In genomic region chr3:127167315-127168043, GRCh38 we compare ENCODE assay signal across 24 cellular contexts. TPM values are rescaled to one million over a fixed set of nuclear protein-coding genes. Genes with fewer than 3 reads are reported as not detected.
"Had no signal": no experiment of that assay in that cellular context is flagged by ENCODE, and none has a peak within 500 bp of the region (broad histone marks: within the 10 kb centered on the region; RNA-seq: fewer than 3 reads in every experiment).

No MANE protein-coding gene starts in this region.

- H3K27ac Mint-ChIP-seq: activated naive CD4-positive, alpha-beta T cell treated with anti-CD3 and anti-CD28 coated beads for 36 hours; activated naive CD8-positive, alpha-beta T cell treated with anti-CD3 and anti-CD28 coated beads, Interleukin-2, amount 10 ng/mL, durations not matched to agents 7 days and 5 days; T-helper 1 cell treated with Interleukin-12 subunit alpha and Interleukin-12 subunit beta and Interleukin-4 antibody, amounts not matched to agents 30 μg/mL and 1 μg/mL, for 36 hours; WTC11 had no signal

- H3K4me3 Mint-ChIP-seq: activated naive CD4-positive, alpha-beta T cell treated with anti-CD3 and anti-CD28 coated beads for 36 hours; activated naive CD8-positive, alpha-beta T cell treated with anti-CD3 and anti-CD28 coated beads, Interleukin-2, amount 10 ng/mL, durations not matched to agents 7 days and 5 days; activated T-cell treated with anti-CD3 and anti-CD28 coated beads, Interleukin-2, amount 50 U/mL, for 4 hours; T-helper 1 cell treated with Interleukin-12 subunit alpha and Interleukin-12 subunit beta and Interleukin-4 antibody, amounts not matched to agents 30 μg/mL and 1 μg/mL, for 36 hours; WTC11 had no signal

- H3K9me3 Mint-ChIP-seq: activated naive CD4-positive, alpha-beta T cell treated with anti-CD3 and anti-CD28 coated beads for 36 hours; activated naive CD8-positive, alpha-beta T cell treated with anti-CD3 and anti-CD28 coated beads, Interleukin-2, amount 10 ng/mL, durations not matched to agents 7 days and 5 days; activated T-cell treated with anti-CD3 and anti-CD28 coated beads, Interleukin-2, amount 50 U/mL, for 4 hours; T-helper 1 cell treated with Interleukin-12 subunit alpha and Interleukin-12 subunit beta and Interleukin-4 antibody, amounts not matched to agents 30 μg/mL and 1 μg/mL, for 36 hours had no signal

- H3K4me3 ChIP-seq: adrenal gland, K562 had no signal

- H3K27me3 Mint-ChIP-seq: activated naive CD8-positive, alpha-beta T cell treated with anti-CD3 and anti-CD28 coated beads, Interleukin-2, amount 10 ng/mL, durations not matched to agents 7 days and 5 days had no signal

- H3K27ac ChIP-seq: adrenal gland had no signal

- ATAC-seq: activated T-cell treated with anti-CD3 and anti-CD28 coated beads, Interleukin-2, amount 50 U/mL, for 4 hours; K562; WTC11 had no signal

- DNase-seq: activated CD4-positive, CD25-positive, alpha-beta regulatory T cell treated with anti-CD3 and anti-CD28 coated beads, Interleukin-2, amount 50 U/mL, for 72 hours; activated CD8-positive, alpha-beta memory T cell treated with anti-CD3 and anti-CD28 coated beads, Interleukin-2, amount 50 U/mL, for 48 hours; activated gamma-delta T cell; activated naive CD4-positive, alpha-beta T cell treated with anti-CD3 and anti-CD28 coated beads for 36 hours; activated naive CD8-positive, alpha-beta T cell treated with anti-CD3 and anti-CD28 coated beads, Interleukin-2, amount 10 ng/mL, durations not matched to agents 7 days and 5 days; activated T-cell treated with anti-CD3 and anti-CD28 coated beads, Interleukin-2, amount 50 U/mL, for 4 hours; adrenal gland; Karpas-422; MM.1S; NCI-H1105; NCI-H1436; NCI-H1694 treated with DMSO at 0.1 percent for 48 hours; NCI-H2029 treated with DMSO at 0.1 percent for 48 hours; NCI-H345; NCI-H510A; NCI-H526 treated with DMSO at 0.1 percent for 48 hours; NCI-H82; SHP77 treated with DMSO at 0.1 percent for 48 hours; T-helper 9 cell had no signal

- H3K36me3 Mint-ChIP-seq: activated naive CD8-positive, alpha-beta T cell treated with anti-CD3 and anti-CD28 coated beads, Interleukin-2, amount 10 ng/mL, durations not matched to agents 7 days and 5 days; WTC11 had no signal

RNA-seq across cellular contexts. Expression of gene PRR23E, which starts 25.5 kb away (rescaled TPM):
- total RNA-seq: activated naive CD4-positive, alpha-beta T cell treated with anti-CD3 and anti-CD28 coated beads for 36 hours; activated naive CD8-positive, alpha-beta T cell treated with anti-CD3 and anti-CD28 coated beads, Interleukin-2, amount 10 ng/mL, durations not matched to agents 7 days and 5 days; activated T-cell treated with anti-CD3 and anti-CD28 coated beads, Interleukin-2, amount 50 U/mL, for 4 hours; adrenal gland; cardiac septum; K562; SK-MEL-5; WTC11 had no signal
